Comparison of ENCODE assay signal across 8 cellular contexts in the genomic region with DNA sequence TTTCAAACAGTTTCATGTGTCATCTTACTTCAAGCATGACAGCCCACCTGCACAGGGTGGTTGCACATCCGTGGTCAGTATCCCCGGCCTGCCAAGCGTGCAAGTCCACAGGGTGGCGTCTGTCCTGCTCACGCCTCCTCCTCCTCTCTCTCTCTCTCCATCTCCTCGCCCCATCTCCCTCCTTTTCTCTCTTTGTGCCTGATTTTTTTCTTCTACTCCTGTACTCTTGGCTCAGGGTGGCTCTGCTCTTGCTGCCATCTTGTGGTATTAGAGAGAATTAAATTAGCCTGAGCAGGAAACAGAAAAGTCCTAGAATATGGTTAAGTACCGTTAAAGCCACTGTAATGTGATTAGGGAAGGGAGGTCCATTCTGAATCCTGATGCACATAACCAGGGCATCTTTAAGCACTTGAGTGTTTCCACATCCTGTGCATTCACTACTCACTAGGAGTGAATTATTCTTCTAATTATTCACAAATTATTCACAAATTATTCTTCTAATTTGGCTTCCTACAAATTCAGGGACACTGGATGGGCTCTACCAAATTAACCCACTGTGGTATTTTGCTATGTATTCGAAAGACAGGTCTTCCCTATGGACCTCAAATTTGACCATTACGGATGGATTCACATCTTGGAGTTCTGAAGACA. TPM values are rescaled to one million over a fixed set of nuclear protein-coding genes. Genes with fewer than 3 reads are reported as not detected.
A peak's percentile ranks its signal among the peaks of the same experiment; 100 is the strongest.
DNase-seq lines count a peak whose midpoint lies in the region; ATAC-seq and TF ChIP-seq lines count a peak whose summit lies in the region.

No MANE protein-coding gene starts in this region.

- H3K36me3 ChIP-seq in BJ (ENCODE audit: control insufficient read depth, insufficient read depth, low read length), result no peaks in the 10 kb centered on the region
- no peaks in the 10 kb centered on the region for H3K36me3 ChIP-seq in suprapubic skin

- TF ChIP-seq EP300 in suprapubic skin (IDR thresholded peaks at IDR 0.05), result no peak

- no peak for ATAC-seq in HG02885 (IDR thresholded peaks at IDR 0.05; ENCODE audit: poor library complexity, unreplicated experiment)

- CTCF ChIA-PET in BJ (lab: Yijun Ruan, JAX), result interaction anchor here (0.7 to 2.6 kb wide), 6 partner anchors 10 to 514 kb away, joined by 3 to 28 read pairs (median 4); no protein-coding TSS in a partner anchor

- WGBS in suprapubic skin, result 13% methylated on average over 9 of the region's 9 CpGs

- in situ Hi-C loops in T47D (cut with HindIII; ENCODE audit: low pct_unique_long_range_greater_than_20kb, low sequenced_read_pairs), result no loop called here

- no peaks in the 10 kb centered on the region for H3K9me3 ChIP-seq in suprapubic skin

- peak; percentile 71 for TF ChIP-seq CTCF in BJ (IDR thresholded peaks at IDR 0.05; ENCODE audit: insufficient read depth, low read depth, low read length)
- peak; percentile 64 to 83 for TF ChIP-seq CTCF in suprapubic skin (IDR thresholded peaks at IDR 0.05)

- no peak for TF ChIP-seq POLR2A in suprapubic skin (IDR thresholded peaks at IDR 0.05)

- no peak for DNase-seq in BJ (ENCODE audit: low read depth)
- peak; percentile 80 for DNase-seq in HCEC 1CT
- DNase-seq in NCI-H524 treated with DMSO at 0.1 percent for 48 hours (lab: John Stamatoyannopoulos, UW), result peak; percentile 65
- DNase-seq in T47D (ENCODE audit: low read depth in 1 of 2, low spot score in 1 of 2), result peak; percentile 52 to 73
- peak; percentile 64 for DNase-seq in iris pigment epithelial cell (ENCODE audit: low read depth)
- no peak for DNase-seq in suprapubic skin (ENCODE audit: low spot score in 2 of 2)
- DNase-seq in stimulated activated CD4-positive, alpha-beta T cell treated with anti-CD3 and anti-CD28 coated beads, Interleukin-1b, Interleukin-23, amount 100 ng/mL, for 48 hours, result no peak

- H3K27me3 ChIP-seq in BJ (ENCODE audit: control insufficient read depth, insufficient read depth, low read length) (peaks cover 3% of the 10 kb centered on the region; the same call in 1 of the 2 replicates), suprapubic skin (no peaks in the 10 kb centered on the region)

- POLR2A ChIA-PET in BJ (lab: Charles Lee), result no interaction called here

- no peak overlapping the region for H3K4me3 ChIP-seq in BJ (ENCODE audit: low read depth, low read length)
- no peak overlapping the region for H3K4me3 ChIP-seq in suprapubic skin

- H3K27ac ChIP-seq in suprapubic skin, result no peak overlapping the region

- H3K4me1 ChIP-seq in suprapubic skin, result peaks cover 3% of the 10 kb centered on the region

RNA-seq across cellular contexts. Expression of gene DTX1, which starts 25.5 kb away (rescaled TPM):
- not detected in 2 replicates for polyA plus RNA-seq in BJ (2011; rRNA removed)
- polyA minus RNA-seq in BJ (2011; rRNA and poly(A)+ RNA removed), result not detected in 2 replicates
- total RNA-seq in suprapubic skin, result 1 to 10 TPM; 1.1 to 3.4 (median 1.7) TPM

RNA-seq across cellular contexts. Expression of gene OAS2, which starts 52.7 kb away (rescaled TPM):
- polyA plus RNA-seq in BJ (2011; rRNA removed), result 1.2 and 1.9 TPM in 2 replicates
- polyA minus RNA-seq in BJ (2011; rRNA and poly(A)+ RNA removed), result 0.57 and 0.90 TPM in 2 replicates
- 1 to 10 TPM; 1.2 to 4.2 (median 3.2) TPM for total RNA-seq in suprapubic skin

Comparison
In these comparisons a context has a peak if more than half of its experiments do, and no peak if none do; other contexts are left out.
1. DNase-seq: peak in HCEC 1CT (single experiment), NCI-H524 treated with DMSO at 0.1 percent for 48 hours (single experiment), T47D (2 of 2) and iris pigment epithelial cell (single experiment); none in BJ (single experiment), suprapubic skin (0 of 2) and stimulated activated CD4-positive, alpha-beta T cell treated with anti-CD3 and anti-CD28 coated beads, Interleukin-1b, Interleukin-23, amount 100 ng/mL, for 48 hours (single experiment).